ENCODE assay signal across 1 cellular context in genomic region chrX:118594697-118595420, GRCh38.
TF ChIP-seq lines count a peak whose summit lies in the region.

No MANE protein-coding gene starts in this region.

TF ChIP-seq in HepG2, 621 proteins besides CTCF, POLR2A, EP300 and RAD21 (continued from another document):
- TF ChIP-seq ZBTB43 (CRISPR knock-in tag; conservative IDR thresholded peaks at IDR 0.05) (no peak), ZNF343 (CRISPR knock-in tag; IDR thresholded peaks at IDR 0.05) (no peak), IKZF1 (IDR thresholded peaks at IDR 0.05) (no peak), CERS6 (CRISPR knock-in tag; IDR thresholded peaks at IDR 0.05) (no peak)
